In genomic region chr17:9468532-9468931, GRCh38 we compare ENCODE assay signal across 10 cellular contexts.
"Had no signal": no experiment of that assay in that cellular context is flagged by ENCODE, and none has a peak within 500 bp of the region (broad histone marks: within the 10 kb centered on the region; RNA-seq: fewer than 3 reads in every experiment).

No MANE protein-coding gene starts in this region.

- H3K4me3 Mint-ChIP-seq: activated CD4-positive, alpha-beta memory T cell treated with anti-CD3 and anti-CD28 coated beads, Interleukin-2, amount 10 ng/mL, durations not matched to agents 7 days and 5 days; neural crest cell had no signal

- H3K9me3 ChIP-seq: ascending aorta, esophagus muscularis mucosa, tibial nerve had no signal

- H3K27me3 ChIP-seq: ascending aorta, esophagus muscularis mucosa, tibial nerve had no signal

- DNase-seq: activated CD4-positive, alpha-beta memory T cell treated with anti-CD3 and anti-CD28 coated beads, Interleukin-2, amount 10 ng/mL, durations not matched to agents 7 days and 5 days; activated CD4-positive, alpha-beta T cell treated with anti-CD3 and anti-CD28 coated beads for 1 hour; activated gamma-delta T cell; activated T-cell treated with anti-CD3 and anti-CD28 coated beads, Interleukin-2, amount 50 U/mL, for 48 hours had no signal

- FAIRE-seq: islet of Langerhans had no signal

- H3K27ac ChIP-seq: ascending aorta, skin epidermis, tibial nerve had no signal

- H3K36me3 ChIP-seq: ascending aorta, esophagus muscularis mucosa, tibial nerve had no signal

- H3K27me3 Mint-ChIP-seq: activated CD4-positive, alpha-beta memory T cell treated with anti-CD3 and anti-CD28 coated beads, Interleukin-2, amount 10 ng/mL, durations not matched to agents 7 days and 5 days had no signal

- H3K4me3 ChIP-seq: ascending aorta, esophagus muscularis mucosa, skin epidermis, tibial nerve had no signal

- H3K9me3 Mint-ChIP-seq: activated CD4-positive, alpha-beta memory T cell treated with anti-CD3 and anti-CD28 coated beads, Interleukin-2, amount 10 ng/mL, durations not matched to agents 7 days and 5 days had no signal
